8 cellular contexts compared by ENCODE assay signal in the genomic region with DNA sequence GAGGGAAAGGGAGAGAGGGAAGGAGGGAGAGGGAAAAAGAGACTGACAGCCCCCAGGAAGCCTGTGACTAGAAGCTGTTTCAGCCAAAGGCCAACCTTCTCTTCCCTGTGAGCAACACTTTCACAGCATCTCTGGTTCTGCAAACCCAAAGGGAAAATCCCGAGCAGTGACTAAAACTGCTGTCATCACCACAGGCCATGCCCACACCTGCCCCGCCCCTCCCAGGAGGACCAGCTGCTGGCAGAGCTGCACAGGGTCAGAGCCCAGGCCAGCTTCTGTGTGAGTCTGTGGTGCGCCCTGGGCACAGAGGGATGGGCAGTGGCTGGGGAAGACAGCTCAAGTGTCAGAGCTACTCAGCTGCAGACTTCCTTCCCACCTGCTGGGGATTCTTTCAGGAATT.
DNase-seq lines count a peak whose midpoint lies in the region; ATAC-seq and TF ChIP-seq lines count a peak whose summit lies in the region.
"Had no signal": no experiment of that assay in that cellular context is flagged by ENCODE, and none has a peak within 500 bp of the region (broad histone marks: within the 10 kb centered on the region; RNA-seq: fewer than 3 reads in every experiment).

No MANE protein-coding gene starts in this region.

- POLR2A ChIA-PET in WTC11 (lab: Charles Lee) = no interaction called here

- H3K27me3 Mint-ChIP-seq in HFFc6 (ENCODE audit: insufficient read depth) (peaks cover 23% of the 10 kb centered on the region), WTC11 (ENCODE audit: low read depth) (no peaks in the 10 kb centered on the region; the same call in 1 of the 2 replicates)

- peaks cover 10% of the 10 kb centered on the region for H3K36me3 Mint-ChIP-seq in HFFc6 (ENCODE audit: low read depth)
- peaks cover 4% of the 10 kb centered on the region for H3K36me3 Mint-ChIP-seq in WTC11

- ATAC-seq in WTC11 (peak; percentile 77), HG02884 (IDR thresholded peaks at IDR 0.05; ENCODE audit: unreplicated experiment) (no peak)
- ATAC-seq: lower lobe of right lung had no signal

- CTCF ChIA-PET in WTC11 (lab: Charles Lee) = interaction anchor here (1.0 to 2.0 kb wide), 5 partner anchors 9 to 56 kb away, joined by 3 to 6 read pairs (median 4); no protein-coding TSS in a partner anchor

- H3K4me1 Mint-ChIP-seq in HFFc6 (ENCODE audit: low read depth) (peaks cover 16% of the 10 kb centered on the region), WTC11 (peaks cover 19% of the 10 kb centered on the region)

- no peak for TF ChIP-seq CTCF in HFFc6 (IDR thresholded peaks at IDR 0.05)
- no peak for TF ChIP-seq CTCF in WTC11 (IDR thresholded peaks at IDR 0.05)

- H3K27ac Mint-ChIP-seq in HFFc6 (no peak overlapping the region; the same call in 1 of the 2 replicates), WTC11 (no peak overlapping the region)

- H3K4me3 Mint-ChIP-seq in HFFc6 (no peak overlapping the region), WTC11 (no peak overlapping the region)

- DNase-seq in HFFc6 = peak; percentile 76
- DNase-seq in WTC11 (ENCODE audit: low spot score) = peak; percentile 20
- peak; percentile 94 for DNase-seq in glomerular visceral epithelial cell (ENCODE audit: extremely low spot score)
- peak; percentile 64 to 74 for DNase-seq in stimulated activated CD4-positive, alpha-beta T cell treated with anti-CD3 and anti-CD28 coated beads, Interleukin-4, amount 100 ng/mL, for 48 hours (ENCODE audit: low read depth in 2 of 2)
- no peak for DNase-seq in NCI-H774 (lab: John Stamatoyannopoulos, UW)
- DNase-seq in NCI-H1694 (lab: John Stamatoyannopoulos, UW) = no peak
- DNase-seq: lower lobe of right lung had no signal

- peaks cover 24% of the 10 kb centered on the region for H3K9me3 Mint-ChIP-seq in HFFc6
- H3K9me3 Mint-ChIP-seq in WTC11 = peaks cover 4% of the 10 kb centered on the region

TF ChIP-seq in WTC11, 78 proteins besides CTCF, POLR2A, EP300 and RAD21:
- no peak for TF ChIP-seq MLX (CRISPR knock-in tag; IDR thresholded peaks at IDR 0.05)
- TF ChIP-seq, protein P1, sequence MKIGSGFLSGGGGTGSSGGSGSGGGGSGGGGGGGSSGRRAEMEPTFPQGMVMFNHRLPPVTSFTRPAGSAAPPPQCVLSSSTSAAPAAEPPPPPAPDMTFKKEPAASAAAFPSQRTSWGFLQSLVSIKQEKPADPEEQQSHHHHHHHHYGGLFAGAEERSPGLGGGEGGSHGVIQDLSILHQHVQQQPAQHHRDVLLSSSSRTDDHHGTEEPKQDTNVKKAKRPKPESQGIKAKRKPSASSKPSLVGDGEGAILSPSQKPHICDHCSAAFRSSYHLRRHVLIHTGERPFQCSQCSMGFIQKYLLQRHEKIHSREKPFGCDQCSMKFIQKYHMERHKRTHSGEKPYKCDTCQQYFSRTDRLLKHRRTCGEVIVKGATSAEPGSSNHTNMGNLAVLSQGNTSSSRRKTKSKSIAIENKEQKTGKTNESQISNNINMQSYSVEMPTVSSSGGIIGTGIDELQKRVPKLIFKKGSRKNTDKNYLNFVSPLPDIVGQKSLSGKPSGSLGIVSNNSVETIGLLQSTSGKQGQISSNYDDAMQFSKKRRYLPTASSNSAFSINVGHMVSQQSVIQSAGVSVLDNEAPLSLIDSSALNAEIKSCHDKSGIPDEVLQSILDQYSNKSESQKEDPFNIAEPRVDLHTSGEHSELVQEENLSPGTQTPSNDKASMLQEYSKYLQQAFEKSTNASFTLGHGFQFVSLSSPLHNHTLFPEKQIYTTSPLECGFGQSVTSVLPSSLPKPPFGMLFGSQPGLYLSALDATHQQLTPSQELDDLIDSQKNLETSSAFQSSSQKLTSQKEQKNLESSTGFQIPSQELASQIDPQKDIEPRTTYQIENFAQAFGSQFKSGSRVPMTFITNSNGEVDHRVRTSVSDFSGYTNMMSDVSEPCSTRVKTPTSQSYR (CRISPR knock-in tag; IDR thresholded peaks at IDR 0.05) = no peak
- TF ChIP-seq ZNF396 (CRISPR knock-in tag; IDR thresholded peaks at IDR 0.05; ENCODE audit: borderline replicate concordance) = no peak
- TF ChIP-seq, protein P2, sequence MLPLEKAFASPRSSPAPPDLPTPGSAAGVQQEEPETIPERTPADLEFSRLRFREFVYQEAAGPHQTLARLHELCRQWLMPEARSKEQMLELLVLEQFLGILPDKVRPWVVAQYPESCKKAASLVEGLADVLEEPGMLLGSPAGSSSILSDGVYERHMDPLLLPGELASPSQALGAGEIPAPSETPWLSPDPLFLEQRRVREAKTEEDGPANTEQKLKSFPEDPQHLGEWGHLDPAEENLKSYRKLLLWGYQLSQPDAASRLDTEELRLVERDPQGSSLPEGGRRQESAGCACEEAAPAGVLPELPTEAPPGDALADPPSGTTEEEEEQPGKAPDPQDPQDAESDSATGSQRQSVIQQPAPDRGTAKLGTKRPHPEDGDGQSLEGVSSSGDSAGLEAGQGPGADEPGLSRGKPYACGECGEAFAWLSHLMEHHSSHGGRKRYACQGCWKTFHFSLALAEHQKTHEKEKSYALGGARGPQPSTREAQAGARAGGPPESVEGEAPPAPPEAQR (CRISPR knock-in tag; IDR thresholded peaks at IDR 0.05) = no peak
- no peak for TF ChIP-seq TEAD4 (CRISPR knock-in tag; IDR thresholded peaks at IDR 0.05)
- no peak for TF ChIP-seq CREB1 (CRISPR knock-in tag; IDR thresholded peaks at IDR 0.05)
- TF ChIP-seq NFE2L1 (CRISPR knock-in tag; IDR thresholded peaks at IDR 0.05) = no peak
- TF ChIP-seq FOXK1 (CRISPR knock-in tag; IDR thresholded peaks at IDR 0.05) = no peak
- no peak for TF ChIP-seq NFYB (CRISPR knock-in tag; conservative IDR thresholded peaks at IDR 0.05; ENCODE audit: low read depth)
- TF ChIP-seq ZNF219 (CRISPR knock-in tag; IDR thresholded peaks at IDR 0.05; ENCODE audit: borderline replicate concordance) = no peak

Comparison
In these comparisons a context has a peak if more than half of its experiments do, and no peak if none do; other contexts are left out.
1. DNase-seq: peak in HFFc6 (single experiment), WTC11 (single experiment), glomerular visceral epithelial cell (single experiment) and stimulated activated CD4-positive, alpha-beta T cell treated with anti-CD3 and anti-CD28 coated beads, Interleukin-4, amount 100 ng/mL, for 48 hours (2 of 2); none in NCI-H774 (single experiment) and NCI-H1694 (single experiment).